8 cellular contexts compared by ENCODE assay signal in the genomic region with DNA sequence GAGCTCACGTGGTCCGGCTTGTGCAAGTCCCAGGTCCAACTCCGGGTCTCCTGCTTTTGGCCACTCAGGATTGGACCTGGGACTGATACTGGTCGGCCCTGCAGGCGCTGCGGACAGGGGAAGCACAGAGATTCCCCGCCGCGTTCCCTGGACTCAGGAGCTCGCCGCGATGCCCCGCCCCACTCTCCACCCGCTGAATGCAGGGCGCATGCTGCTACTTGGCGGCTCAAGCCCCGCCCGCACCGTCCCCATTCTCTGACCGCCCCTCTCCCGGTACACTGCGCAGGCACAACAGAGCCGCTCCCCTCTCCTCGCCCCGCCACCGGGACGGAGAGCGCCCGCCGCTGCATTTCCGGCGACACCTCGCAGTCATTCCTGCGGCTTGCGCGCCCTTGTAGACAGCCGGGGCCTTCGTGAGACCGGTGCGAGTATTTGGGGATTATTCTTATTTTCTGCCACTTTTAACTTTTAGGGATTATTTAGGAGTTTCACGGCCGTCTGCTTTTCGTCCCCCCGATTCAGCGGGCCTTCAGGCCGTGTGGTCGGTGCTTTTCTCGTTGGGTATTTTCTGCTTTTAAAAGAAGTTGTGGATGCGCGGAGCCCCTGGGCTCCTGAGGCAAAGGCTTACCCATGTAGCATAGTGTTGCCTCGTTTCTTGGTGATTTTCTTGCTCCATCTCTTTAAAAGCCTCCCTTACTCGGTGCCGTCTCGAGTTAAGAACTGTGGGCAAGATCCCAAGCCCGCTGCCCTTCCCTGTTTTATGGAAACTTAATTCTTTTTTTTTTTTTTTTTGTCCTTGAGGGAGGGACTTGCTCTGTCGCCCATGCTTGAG. TPM values are rescaled to one million over a fixed set of nuclear protein-coding genes. Genes with fewer than 3 reads are reported as not detected.
DNase-seq lines count a peak whose midpoint lies in the region; ATAC-seq and TF ChIP-seq lines count a peak whose summit lies in the region.

A gene (plus strand): TSS at position 251 of the 832 bp plus-strand sequence. CDS start 1,544 bp downstream, outside the sequence.

- DNase-seq in D341Med (ENCODE audit: low spot score): peak; percentile 97
- peak; percentile 79 for DNase-seq in HuH-7 (ENCODE audit: low spot score)
- DNase-seq in OCI-M1 (lab: John Stamatoyannopoulos, UW): peak; percentile 99
- peak; percentile 63 for DNase-seq in activated T-cell treated with anti-CD3 and anti-CD28 coated beads for 4 hours
- DNase-seq in epithelial cell of esophagus (ENCODE audit: low read depth): peak; percentile 99
- DNase-seq in mucosa of descending colon: peak; percentile 99
- DNase-seq in stimulated activated CD8-positive, alpha-beta memory T cell treated with anti-CD3 and anti-CD28 coated beads, Interleukin-4, amount 100 ng/mL, for 24 hours (ENCODE audit: low read depth): peak; percentile 89

- TF ChIP-seq CTCF in epithelial cell of esophagus (IDR thresholded peaks at IDR 0.05; ENCODE audit: insufficient read depth, low read depth, low read length, missing control alignments) (no peak), mucosa of descending colon (IDR thresholded peaks at IDR 0.05) (no peak)

- no peaks in the 10 kb centered on the region for H3K36me3 ChIP-seq in mucosa of descending colon (ENCODE audit: low read depth)

- intact Hi-C loops in mucosa of descending colon (cut with DNase I, micrococcal nuclease): no loop called here

- H3K9me3 ChIP-seq in mucosa of descending colon: no peaks in the 10 kb centered on the region

- H3K4me3 ChIP-seq in epithelial cell of esophagus (ENCODE audit: low read length): peak within 1 kb of the TSS; percentile 91
- H3K4me3 ChIP-seq in mucosa of descending colon: peak within 1 kb of the TSS; percentile 54

- H3K4me1 ChIP-seq in mucosa of descending colon (ENCODE audit: low read depth): peaks cover 13% of the 10 kb centered on the region

- ATAC-seq in GM21515 (IDR thresholded peaks at IDR 0.05; ENCODE audit: unreplicated experiment): peak; percentile 96
- ATAC-seq in mucosa of descending colon: peak; percentile 98

RNA-seq across cellular contexts. Expression of the gene that starts here (rescaled TPM):
- total RNA-seq in mucosa of descending colon: 10 to 100 TPM; 69.2 to 96.3 (median 86.7) TPM

Comparison
In these comparisons a context has a peak if more than half of its experiments do, and no peak if none do; other contexts are left out.
1. Peak in every context shown above with its lines: DNase-seq, ATAC-seq and H3K4me3 ChIP-seq.